ENCODE assay signal across 13 cellular contexts in the genomic region with DNA sequence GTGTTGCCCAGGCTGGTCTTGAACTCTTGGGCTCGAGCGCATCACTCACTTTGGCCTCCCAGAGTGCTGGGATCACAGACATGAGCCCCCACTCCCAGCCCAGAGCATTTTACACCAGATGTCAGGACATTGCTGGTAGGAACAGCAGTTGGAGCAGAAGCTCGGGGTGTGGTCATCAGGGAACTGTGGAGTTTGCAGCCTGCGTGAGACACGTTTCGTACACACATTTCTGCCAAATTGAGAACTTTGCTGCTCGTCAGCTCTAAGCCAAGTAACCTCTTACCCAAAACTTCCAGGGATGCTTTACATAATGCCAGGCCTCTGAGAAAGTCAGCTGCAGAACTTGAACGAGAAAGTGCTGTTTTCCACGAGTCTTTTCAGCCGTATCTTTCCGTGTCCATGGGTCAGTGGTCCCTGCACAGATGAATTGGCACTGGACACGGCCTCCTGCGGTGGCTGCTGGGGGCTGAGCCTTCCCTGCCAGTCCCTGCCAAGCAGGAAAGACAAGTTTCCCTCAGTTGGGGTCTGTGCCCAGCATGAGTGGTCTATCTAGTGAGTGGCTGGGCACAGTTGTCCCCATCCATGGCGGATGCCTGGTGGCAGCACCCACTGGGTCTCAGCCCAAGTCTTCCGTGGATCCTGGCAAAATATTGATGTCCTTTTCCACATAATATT. TPM values are rescaled to one million over a fixed set of nuclear protein-coding genes. Genes with fewer than 3 reads are reported as not detected.
DNase-seq lines count a peak whose midpoint lies in the region; ATAC-seq and TF ChIP-seq lines count a peak whose summit lies in the region.
"Had no signal": no experiment of that assay in that cellular context is flagged by ENCODE, and none has a peak within 500 bp of the region (broad histone marks: within the 10 kb centered on the region; RNA-seq: fewer than 3 reads in every experiment).

No MANE protein-coding gene starts in this region.

- no peaks in the 10 kb centered on the region for H3K9me3 Mint-ChIP-seq in natural killer cell

- H3K27ac Mint-ChIP-seq in natural killer cell: peak overlapping the region; percentile 62 to 90

- TF ChIP-seq POLR2A in GM18505 (IDR thresholded peaks at IDR 0.05; ENCODE audit: borderline replicate concordance, extremely low read depth, insufficient read depth, insufficient read length) (no peak), upper lobe of left lung (IDR thresholded peaks at IDR 0.05) (no peak)

- H3K4me3 ChIP-seq in AG10803 (ENCODE audit: low read length) (no peak overlapping the region), brain microvascular endothelial cell (ENCODE audit: low read depth, low read length) (no peak overlapping the region), upper lobe of left lung (no peak overlapping the region)
- H3K4me3 ChIP-seq: body of pancreas had no signal

- WGBS in upper lobe of left lung, 2 donors: 86 to 95% methylated on average over 14 to 15 of the region's 15 CpGs

- TF ChIP-seq CTCF in AG10803 (conservative IDR thresholded peaks at IDR 0.05; ENCODE audit: low read length): no peak
- no peak for TF ChIP-seq CTCF in brain microvascular endothelial cell (IDR thresholded peaks at IDR 0.05; ENCODE audit: low read depth, low read length, missing control alignments)
- TF ChIP-seq CTCF in natural killer cell (IDR thresholded peaks at IDR 0.05): no peak
- no peak for TF ChIP-seq CTCF in upper lobe of left lung (IDR thresholded peaks at IDR 0.05)

- no peaks in the 10 kb centered on the region for H3K36me3 Mint-ChIP-seq in natural killer cell

- no peak for ATAC-seq in natural killer cell
- ATAC-seq in GM18505 (IDR thresholded peaks at IDR 0.05; ENCODE audit: unreplicated experiment): no peak
- no peak for ATAC-seq in GM18870 (IDR thresholded peaks at IDR 0.05; ENCODE audit: unreplicated experiment)
- ATAC-seq in upper lobe of left lung (ENCODE audit: low FRiP score in 2 of 2): no peak
- ATAC-seq: body of pancreas, esophagus mucosa had no signal

- no peaks in the 10 kb centered on the region for H3K9me3 ChIP-seq in upper lobe of left lung
- H3K9me3 ChIP-seq: body of pancreas had no signal

- peaks cover 4 to 27% (median 21%) of the 10 kb centered on the region in 4 donors for H3K4me1 ChIP-seq in upper lobe of left lung
- H3K4me1 ChIP-seq: body of pancreas had no signal

- peak overlapping the region; percentile 94 for H3K4me3 Mint-ChIP-seq in natural killer cell

- peaks cover 46 to 49% of the 10 kb centered on the region in 2 donors for H3K4me1 Mint-ChIP-seq in natural killer cell

- H3K36me3 ChIP-seq in brain microvascular endothelial cell (replicated peaks): peaks cover 30% of the 10 kb centered on the region
- peaks cover 0 to 49% (median 20%) of the 10 kb centered on the region in 4 donors for H3K36me3 ChIP-seq in upper lobe of left lung

- DNase-seq in AG08395 (ENCODE audit: low spot score) (peak; percentile 39), AG10803 (ENCODE audit: low read depth) (peak; percentile 29), brain microvascular endothelial cell (no peak), natural killer cell (no peak), upper lobe of left lung (no peak)
- DNase-seq: Karpas-422, NCI-H1417 treated with DMSO at 0.1 percent for 48 hours, NCI-H2227 treated with DMSO at 0.1 percent for 48 hours had no signal

- TF ChIP-seq EP300 in upper lobe of left lung (IDR thresholded peaks at IDR 0.05): no peak

- no peaks in the 10 kb centered on the region for H3K27me3 Mint-ChIP-seq in natural killer cell (ENCODE audit: low read depth in 2 of 2)

- H3K27ac ChIP-seq in brain microvascular endothelial cell (peak overlapping the region; percentile 15), upper lobe of left lung (peak overlapping the region in 2 of 4 donors; percentile 74 to 77)
- H3K27ac ChIP-seq: body of pancreas, C4-2B had no signal

- intact Hi-C loops in natural killer cell (cut with micrococcal nuclease): no loop called here

- H3K27me3 ChIP-seq in brain microvascular endothelial cell (replicated peaks): no peaks in the 10 kb centered on the region
- no peaks in the 10 kb centered on the region for H3K27me3 ChIP-seq in upper lobe of left lung
- H3K27me3 ChIP-seq: body of pancreas had no signal

- in situ Hi-C loops in brain microvascular endothelial cell (cut with HindIII; ENCODE audit: low pct_ligation_motif_present, low sequenced_read_pairs): no loop called here

RNA-seq across cellular contexts. Expression of a gene that starts 54.4 kb away (rescaled TPM):
- 100 to 1,000 TPM; 309 to 343 (median 340) TPM for total RNA-seq in natural killer cell
- 10 to 100 TPM; 64.1 to 99.6 (median 83.0) TPM for total RNA-seq in upper lobe of left lung

Comparison
In these comparisons a context has a peak if more than half of its experiments do, and no peak if none do; other contexts are left out.
1. DNase-seq: peak in AG08395 (single experiment) and AG10803 (single experiment); none in brain microvascular endothelial cell (single experiment), natural killer cell (single experiment) and upper lobe of left lung (0 of 2).